Comparison of ENCODE assay signal across 6 cellular contexts in genomic region chr2:172709566-172710291, GRCh38. TPM values are rescaled to one million over a fixed set of nuclear protein-coding genes. Genes with fewer than 3 reads are reported as not detected.
"Had no signal": no experiment of that assay in that cellular context is flagged by ENCODE, and none has a peak within 500 bp of the region (broad histone marks: within the 10 kb centered on the region; RNA-seq: fewer than 3 reads in every experiment).

No MANE protein-coding gene starts in this region.

- FAIRE-seq: urothelium cell line had no signal

- DNase-seq: activated CD4-positive, CD25-positive, alpha-beta regulatory T cell treated with anti-CD3 and anti-CD28 coated beads, Interleukin-2, amount 50 U/mL, for 72 hours; activated naive CD8-positive, alpha-beta T cell treated with anti-CD3 and anti-CD28 coated beads, Interleukin-2, amount 10 ng/mL, durations not matched to agents 7 days and 5 days; left cardiac atrium; naive B cell had no signal

RNA-seq across cellular contexts. Expression of gene RAPGEF4, which starts 25.9 kb away (rescaled TPM):
- total RNA-seq: activated CD8-positive, alpha-beta memory T cell treated with anti-CD3 and anti-CD28 coated beads for 36 hours had no signal
